9 cellular contexts compared by ENCODE assay signal in genomic region chr10:102650655-102651454, GRCh38. TPM values are rescaled to one million over a fixed set of nuclear protein-coding genes. Genes with fewer than 3 reads are reported as not detected.
A peak's percentile ranks its signal among the peaks of the same experiment; 100 is the strongest.
DNase-seq lines count a peak whose midpoint lies in the region; ATAC-seq and TF ChIP-seq lines count a peak whose summit lies in the region.
"Had no signal": no experiment of that assay in that cellular context is flagged by ENCODE, and none has a peak within 500 bp of the region (broad histone marks: within the 10 kb centered on the region; RNA-seq: fewer than 3 reads in every experiment).

No MANE protein-coding gene starts in this region.

- H3K9me3 Mint-ChIP-seq in activated naive CD8-positive, alpha-beta T cell treated with anti-CD3 and anti-CD28 coated beads, Interleukin-2, amount 50 U/mL, for 24 hours = no peaks in the 10 kb centered on the region

- H3K27ac ChIP-seq in cardiac muscle cell = peak overlapping the region; percentile 65
- peak overlapping the region; percentile 13 for H3K27ac ChIP-seq in urinary bladder (ENCODE audit: low read depth)
- H3K27ac ChIP-seq: C4-2B had no signal

- no peak for DNase-seq in cardiac muscle cell (ENCODE audit: low read depth in 1 of 2, low spot score in 1 of 2)
- no peak for DNase-seq in left cardiac atrium
- DNase-seq in activated naive CD8-positive, alpha-beta T cell treated with anti-CD3 and anti-CD28 coated beads, Interleukin-2, amount 50 U/mL, for 24 hours = no peak
- DNase-seq in anterior cingulate cortex (lab: John Stamatoyannopoulos, UW) = no peak
- DNase-seq in posterior vena cava (ENCODE audit: low spot score) = no peak

- no peak for TF ChIP-seq CTCF in cardiac muscle cell (IDR thresholded peaks at IDR 0.05; ENCODE audit: low read depth, low read length)

- H3K9me3 ChIP-seq in cardiac muscle cell (ENCODE audit: low read depth) (no peaks in the 10 kb centered on the region), mucosa of stomach (ENCODE audit: control insufficient read depth, low read length) (no peaks in the 10 kb centered on the region)

- H3K4me3 Mint-ChIP-seq in activated naive CD8-positive, alpha-beta T cell treated with anti-CD3 and anti-CD28 coated beads, Interleukin-2, amount 50 U/mL, for 24 hours = peak overlapping the region; percentile 24

- H3K9ac ChIP-seq in mucosa of stomach (ENCODE audit: low read length) = peak overlapping the region; percentile 6

- H3K4me3 ChIP-seq in cardiac muscle cell = no peak overlapping the region
- no peak overlapping the region for H3K4me3 ChIP-seq in mucosa of stomach (ENCODE audit: low read length)
- H3K4me3 ChIP-seq in urinary bladder (ENCODE audit: low read depth, low read length) = no peak overlapping the region

- peaks cover 48% of the 10 kb centered on the region for H3K36me3 Mint-ChIP-seq in activated naive CD8-positive, alpha-beta T cell treated with anti-CD3 and anti-CD28 coated beads, Interleukin-2, amount 50 U/mL, for 24 hours (ENCODE audit: low read depth)

- H3K27ac Mint-ChIP-seq in activated naive CD8-positive, alpha-beta T cell treated with anti-CD3 and anti-CD28 coated beads, Interleukin-2, amount 50 U/mL, for 24 hours = peak overlapping the region; percentile 87

- no peaks in the 10 kb centered on the region for H3K27me3 Mint-ChIP-seq in activated naive CD8-positive, alpha-beta T cell treated with anti-CD3 and anti-CD28 coated beads, Interleukin-2, amount 50 U/mL, for 24 hours

- intact Hi-C loops in left cardiac atrium (cut with DNase I) (no loop called here), posterior vena cava (cut with DNase I) (no loop called here)

- H3K27me3 ChIP-seq in cardiac muscle cell (no peaks in the 10 kb centered on the region), mucosa of stomach (ENCODE audit: control insufficient read depth, insufficient read depth, low read length) (no peaks in the 10 kb centered on the region)

- no peak for ATAC-seq in left cardiac atrium
- ATAC-seq in activated naive CD8-positive, alpha-beta T cell treated with anti-CD3 and anti-CD28 coated beads, Interleukin-2, amount 50 U/mL, for 24 hours = no peak
- no peak for ATAC-seq in GM19397 (IDR thresholded peaks at IDR 0.05; ENCODE audit: unreplicated experiment)

- H3K36me3 ChIP-seq in cardiac muscle cell = peaks cover 25% of the 10 kb centered on the region
- peaks cover 15% of the 10 kb centered on the region for H3K36me3 ChIP-seq in mucosa of stomach (ENCODE audit: control insufficient read depth, insufficient read depth, low read length)
- peaks cover 5% of the 10 kb centered on the region for H3K36me3 ChIP-seq in urinary bladder (ENCODE audit: insufficient read depth)

- H3K4me1 ChIP-seq in cardiac muscle cell (ENCODE audit: low read depth) = peaks cover 33% of the 10 kb centered on the region
- H3K4me1 ChIP-seq in mucosa of stomach (ENCODE audit: control insufficient read depth, insufficient read depth, low read length) = peaks cover 75% of the 10 kb centered on the region
- no peaks in the 10 kb centered on the region for H3K4me1 ChIP-seq in urinary bladder (ENCODE audit: insufficient read depth)

- peaks cover 80% of the 10 kb centered on the region for H3K4me1 Mint-ChIP-seq in activated naive CD8-positive, alpha-beta T cell treated with anti-CD3 and anti-CD28 coated beads, Interleukin-2, amount 50 U/mL, for 24 hours

- WGBS in urinary bladder = 64% methylated on average over 11 of the region's 11 CpGs

RNA-seq across cellular contexts. Expression of gene TRIM8, which starts 6.6 kb away (rescaled TPM):
- 100 and 130 TPM in 2 replicates for total RNA-seq in cardiac muscle cell
- 59.8 and 65.6 TPM in 2 replicates for polyA plus RNA-seq in cardiac muscle cell
- 100 to 1,000 TPM; 104 to 108 TPM for total RNA-seq in left cardiac atrium
- 35.5 TPM for total RNA-seq in urinary bladder
- 116 TPM for polyA plus RNA-seq in urinary bladder
- total RNA-seq in posterior vena cava = 100 to 1,000 TPM; 122 to 125 TPM
